In genomic region chr11:45102810-45103621, GRCh38 we compare ENCODE assay signal across 8 cellular contexts. TPM values are rescaled to one million over a fixed set of nuclear protein-coding genes. Genes with fewer than 3 reads are reported as not detected.
DNase-seq lines count a peak whose midpoint lies in the region; ATAC-seq, FAIRE-seq and TF ChIP-seq lines count a peak whose summit lies in the region.

No MANE protein-coding gene starts in this region.

- ATAC-seq in HG02763 (IDR thresholded peaks at IDR 0.05; ENCODE audit: unreplicated experiment), result no peak

- no peak for TF ChIP-seq POLR2A in H54 (IDR thresholded peaks at IDR 0.05; ENCODE audit: low read depth, low read length)

- DNase-seq in GM10248 (ENCODE audit: extremely low spot score) (peak; percentile 77), H54 (ENCODE audit: insufficient read length, low spot score) (peak; percentile 78), NCI-H146 (lab: John Stamatoyannopoulos, UW) (peak; percentile 68), UCSD-AML1 (lab: John Stamatoyannopoulos, UW; ENCODE audit: unreplicated experiment) (peak; percentile 79), brain pericyte (ENCODE audit: low read depth, low spot score) (peak; percentile 40), kidney epithelial cell (ENCODE audit: low read depth) (no peak)
- DNase-seq in stimulated activated CD4-positive, alpha-beta T cell treated with anti-CD3 and anti-CD28 coated beads, Interleukin-4, amount 100 ng/mL, for 4 hours, result peak; percentile 43 to 80

- CTCF ChIA-PET in GM10248 (lab: Yijun Ruan, JAX), result interaction anchor here (0.6 to 21.9 kb wide), 35 partner anchors 7 to 551 kb away, joined by 3 to 899 read pairs (median 4); partner anchors contain the start of genes SYT13 and TP53I11

- no peak for FAIRE-seq in H54 (lab: Jason Lieb, UNC)

- POLR2A ChIA-PET in GM10248 (lab: Yijun Ruan, JAX), result no interaction called here

- TF ChIP-seq CTCF in GM10248 (IDR thresholded peaks at IDR 0.05; ENCODE audit: control extremely low read depth, extremely low read depth, low read depth, missing control alignments) (peak; percentile 91), kidney epithelial cell (IDR thresholded peaks at IDR 0.05; ENCODE audit: insufficient read depth, low read length, poor library complexity, severe bottlenecking) (peak; percentile 90)

- no peak overlapping the region for H3K4me3 ChIP-seq in kidney epithelial cell (ENCODE audit: low read depth, low read length)

- H3K36me3 ChIP-seq in kidney epithelial cell (ENCODE audit: control insufficient read depth, insufficient read depth, low read length), result no peaks in the 10 kb centered on the region

- peaks cover 18% of the 10 kb centered on the region for H3K27me3 ChIP-seq in kidney epithelial cell (ENCODE audit: control insufficient read depth, insufficient read depth, low read length)

RNA-seq across cellular contexts. Expression of gene PRDM11, which starts 43.4 kb away (rescaled TPM):
- 6.6 and 9.5 TPM in 2 replicates for total RNA-seq in kidney epithelial cell
